In genomic region chr18:79912409-79912991, GRCh38 we compare ENCODE assay signal across 11 cellular contexts. TPM values are rescaled to one million over a fixed set of nuclear protein-coding genes. Genes with fewer than 3 reads are reported as not detected.
DNase-seq lines count a peak whose midpoint lies in the region; ATAC-seq and TF ChIP-seq lines count a peak whose summit lies in the region.
"Had no signal": no experiment of that assay in that cellular context is flagged by ENCODE, and none has a peak within 500 bp of the region (broad histone marks: within the 10 kb centered on the region; RNA-seq: fewer than 3 reads in every experiment).

No MANE protein-coding gene starts in this region.

- POLR2A ChIA-PET in CD4-positive, alpha-beta T cell (lab: Charles Lee): no interaction called here
- POLR2A ChIA-PET in OCI-LY7 (lab: Charles Lee): no interaction called here

- peaks cover 5 to 58% of the 10 kb centered on the region in 2 donors for H3K36me3 ChIP-seq in neuronal stem cell (replicated peaks in 1 of 2; ENCODE audit: control insufficient read depth in 2 of 2, insufficient read depth in 2 of 2, low read length in 2 of 2)
- no peaks in the 10 kb centered on the region for H3K36me3 ChIP-seq in OCI-LY7 (ENCODE audit: insufficient read depth, low read length)
- H3K36me3 ChIP-seq: uterus had no signal

- no peak overlapping the region for H2AFZ ChIP-seq in neuronal stem cell (ENCODE audit: low read length)
- no peak overlapping the region for H2AFZ ChIP-seq in OCI-LY7 (ENCODE audit: low read length)

- H3K79me1 ChIP-seq in neuronal stem cell (ENCODE audit: low read depth, low read length): peaks cover 10% of the 10 kb centered on the region

- no peak overlapping the region for H3K4ac ChIP-seq in neuronal stem cell (ENCODE audit: low read length)

- H3K4me3 ChIP-seq in neuronal stem cell (ENCODE audit: low read length in 2 of 2): no peak overlapping the region
- no peak overlapping the region for H3K4me3 ChIP-seq in OCI-LY7 (ENCODE audit: low read depth, low read length, poor library complexity, severe bottlenecking)
- H3K4me3 ChIP-seq: uterus had no signal

- H3K27ac Mint-ChIP-seq in CD4-positive, alpha-beta T cell: peak overlapping the region; percentile 95
- H3K27ac Mint-ChIP-seq in effector memory CD8-positive, alpha-beta T cell: peak overlapping the region in 1 of 2 donors; percentile 91

- H4K8ac ChIP-seq in neuronal stem cell (ENCODE audit: low read depth, low read length): no peak overlapping the region

- intact Hi-C loops in CD4-positive, alpha-beta T cell (cut with DNase I, micrococcal nuclease): loop anchor here in 1 of 2 experiments (10.0 kb wide), 1 partner anchor 52 kb away; the partner anchor contains the start of gene HSBP1L1
- intact Hi-C loops in OCI-LY7 (cut with micrococcal nuclease; ENCODE audit: unreplicated experiment): no loop called here

- no peak overlapping the region for H3K9ac ChIP-seq in neuronal stem cell (ENCODE audit: low read depth, low read length, poor library complexity)

- no peaks in the 10 kb centered on the region for H3K79me2 ChIP-seq in OCI-LY7 (ENCODE audit: insufficient read depth, low read depth, low read length)

- no CpG with 5 or more reads among the region's 20 CpGs for WGBS in neuronal stem cell (ENCODE audit: extremely low coverage in 2 of 2, insufficient read length in 2 of 2, insufficient replicate concordance in 1 of 2), 2 donors

- H3K27me3 ChIP-seq in CD4-positive, alpha-beta T cell (ENCODE audit: control insufficient read depth, insufficient read depth, low read length): no peaks in the 10 kb centered on the region
- H3K27me3 ChIP-seq in neuronal stem cell (ENCODE audit: control insufficient read depth in 3 of 3, insufficient read depth in 3 of 3, low read depth in 1 of 3, low read length in 3 of 3): no peaks in the 10 kb centered on the region
- no peaks in the 10 kb centered on the region for H3K27me3 ChIP-seq in foreskin keratinocyte
- H3K27me3 ChIP-seq: uterus had no signal

- H3K18ac ChIP-seq in neuronal stem cell (ENCODE audit: low read length): no peak overlapping the region

- H3K9me3 ChIP-seq in CD4-positive, alpha-beta T cell (ENCODE audit: control insufficient read depth, low read length): no peaks in the 10 kb centered on the region
- H3K9me3 ChIP-seq in neuronal stem cell (replicated peaks in 1 of 2; ENCODE audit: control insufficient read depth in 2 of 2, insufficient read depth in 1 of 2, low read depth in 1 of 2, low read length in 2 of 2) (peaks cover 10 to 20% of the 10 kb centered on the region in 2 donors), OCI-LY7 (ENCODE audit: low read length) (no peaks in the 10 kb centered on the region)
- H3K9me3 ChIP-seq: uterus had no signal

- H3K4me2 ChIP-seq in neuronal stem cell (ENCODE audit: insufficient read depth, low read length, poor library complexity, severe bottlenecking) (peak overlapping the region; percentile 40), OCI-LY7 (ENCODE audit: low read length) (no peak overlapping the region)

- H3K14ac ChIP-seq in neuronal stem cell (ENCODE audit: low read length): peak overlapping the region; percentile 98

- H2BK12ac ChIP-seq in neuronal stem cell (ENCODE audit: low read length): no peak overlapping the region

- no peak overlapping the region for H2BK120ac ChIP-seq in neuronal stem cell (ENCODE audit: low read depth, low read length)

- peaks cover 25% of the 10 kb centered on the region for H3K4me1 Mint-ChIP-seq in CD4-positive, alpha-beta T cell (ENCODE audit: low read depth)
- H3K4me1 Mint-ChIP-seq in effector memory CD8-positive, alpha-beta T cell (ENCODE audit: low read depth in 2 of 2): peaks cover 12 to 23% of the 10 kb centered on the region in 2 donors

- peaks cover 0 to 7% of the 10 kb centered on the region in 2 donors for H3K4me1 ChIP-seq in neuronal stem cell (ENCODE audit: control insufficient read depth in 2 of 2, insufficient read depth in 1 of 2, low read depth in 1 of 2, low read length in 2 of 2)
- H3K4me1 ChIP-seq in OCI-LY7 (ENCODE audit: insufficient read depth, low read length, poor library complexity, severe bottlenecking): no peaks in the 10 kb centered on the region
- H3K4me1 ChIP-seq in foreskin keratinocyte: no peaks in the 10 kb centered on the region
- H3K4me1 ChIP-seq: uterus had no signal

- H3K27me3 Mint-ChIP-seq in CD4-positive, alpha-beta T cell: peaks cover 4% of the 10 kb centered on the region
- H3K27me3 Mint-ChIP-seq in effector memory CD8-positive, alpha-beta T cell: no peaks in the 10 kb centered on the region

- peak overlapping the region; percentile 70 for H2AK5ac ChIP-seq in neuronal stem cell (ENCODE audit: low read depth, low read length)

- CTCF ChIA-PET in CD4-positive, alpha-beta T cell (lab: Charles Lee): no interaction called here
- CTCF ChIA-PET in OCI-LY7 (lab: Charles Lee; ENCODE audit: unreplicated experiment): no interaction called here

- ATAC-seq in CD4-positive, alpha-beta T cell (ENCODE audit: poor library complexity): peak; percentile 82
- ATAC-seq in effector memory CD8-positive, alpha-beta T cell (replicated peaks): peak; percentile 56
- no peak for ATAC-seq in foreskin keratinocyte

- H3K4me3 Mint-ChIP-seq in CD4-positive, alpha-beta T cell: peak overlapping the region; percentile 6
- no peak overlapping the region for H3K4me3 Mint-ChIP-seq in effector memory CD8-positive, alpha-beta T cell

- no peak overlapping the region for H2BK15ac ChIP-seq in neuronal stem cell (ENCODE audit: low read length)

- no peaks in the 10 kb centered on the region for H3K9me3 Mint-ChIP-seq in CD4-positive, alpha-beta T cell
- H3K9me3 Mint-ChIP-seq in effector memory CD8-positive, alpha-beta T cell: no peaks in the 10 kb centered on the region

- no TSS peak for BruUV-seq in OCI-LY7 (replicated peaks; lab: Mats Ljungman, UMichigan)

- no peaks in the 10 kb centered on the region for H4K20me1 ChIP-seq in OCI-LY7 (ENCODE audit: insufficient read depth, low read length)

- H2BK5ac ChIP-seq in neuronal stem cell (ENCODE audit: low read length): peak overlapping the region; percentile 75

- H3K27ac ChIP-seq in CD4-positive, alpha-beta T cell (ENCODE audit: low read depth, low read length): no peak overlapping the region
- no peak overlapping the region for H3K27ac ChIP-seq in neuronal stem cell (replicated peaks; ENCODE audit: low read length)
- H3K27ac ChIP-seq in OCI-LY7 (ENCODE audit: low read depth, low read length, poor library complexity, severe bottlenecking): no peak overlapping the region
- no peak overlapping the region for H3K27ac ChIP-seq in foreskin keratinocyte
- H3K27ac ChIP-seq: uterus had no signal

- no peak for TF ChIP-seq CTCF in CD4-positive, alpha-beta T cell (IDR thresholded peaks at IDR 0.05)
- no peak for TF ChIP-seq CTCF in OCI-LY7 (conservative IDR thresholded peaks at IDR 0.05; ENCODE audit: low read length)
- no peak for TF ChIP-seq CTCF in foreskin keratinocyte (conservative IDR thresholded peaks at IDR 0.05)

- H3K9me2 ChIP-seq in OCI-LY7 (ENCODE audit: insufficient read depth, low read length): no peaks in the 10 kb centered on the region

- peaks cover 47% of the 10 kb centered on the region for H3K36me3 Mint-ChIP-seq in CD4-positive, alpha-beta T cell (ENCODE audit: low read depth)
- H3K36me3 Mint-ChIP-seq in effector memory CD8-positive, alpha-beta T cell (ENCODE audit: insufficient read depth): peaks cover 45% of the 10 kb centered on the region

- peak overlapping the region; percentile 60 for H3K23ac ChIP-seq in neuronal stem cell (ENCODE audit: low read depth, low read length, poor library complexity)

- DNase-seq in CD4-positive, alpha-beta T cell: peak in 7 of 10 experiments; percentile 16 to 64 (median 23)
- DNase-seq in activated CD8-positive, alpha-beta memory T cell treated with anti-CD3 and anti-CD28 coated beads for 1 hour (ENCODE audit: extremely low read depth in 1 of 2, low read depth in 1 of 2): peak; percentile 24 to 29
- no peak for DNase-seq in effector memory CD8-positive, alpha-beta T cell
- DNase-seq in neuronal stem cell (ENCODE audit: low spot score) (no peak), OCI-LY7 (ENCODE audit: low spot score) (no peak), foreskin keratinocyte (no peak), LoVo (ENCODE audit: low spot score) (no peak), OCI-M1 (lab: John Stamatoyannopoulos, UW) (no peak)
- DNase-seq: COR-L47, NCI-H524 treated with DMSO at 0.1 percent for 48 hours had no signal

- no peak overlapping the region for H4K91ac ChIP-seq in neuronal stem cell (ENCODE audit: low read depth, low read length, poor library complexity)

RNA-seq across cellular contexts. Expression of gene SLC66A2, which starts 39.0 kb away (rescaled TPM):
- total RNA-seq in CD4-positive, alpha-beta T cell: 10 to 100 TPM; 44.5 to 44.8 TPM
- 19.1 TPM for polyA plus RNA-seq in neuronal stem cell (2013, experiment 1 of 2)
- 18.6 TPM for polyA plus RNA-seq in neuronal stem cell (2013, experiment 2 of 2)
- total RNA-seq in OCI-LY7 (2014; rRNA removed; shearing (Covaris generic)): 14.5 and 16.5 TPM in 2 replicates
- total RNA-seq in OCI-LY7 (2022) (15.1 and 17.9 TPM in 2 replicates), foreskin keratinocyte (32.7 and 33.7 TPM in 2 replicates)
- 35.1 and 36.7 TPM in 2 replicates for polyA plus RNA-seq in foreskin keratinocyte

RNA-seq across cellular contexts. Expression of gene HSBP1L1, which starts 51.9 kb away (rescaled TPM):
- total RNA-seq in CD4-positive, alpha-beta T cell: 10 to 100 TPM; 42.6 to 42.7 TPM
- 2.1 TPM for polyA plus RNA-seq in neuronal stem cell (2013, experiment 1 of 2)
- 2.0 TPM for polyA plus RNA-seq in neuronal stem cell (2013, experiment 2 of 2)
- not detected in 2 replicates for total RNA-seq in OCI-LY7 (2014; rRNA removed; shearing (Covaris generic))
- total RNA-seq in OCI-LY7 (2022) (not detected in 2 replicates), foreskin keratinocyte (23.9 and 26.1 TPM in 2 replicates)
- polyA plus RNA-seq in foreskin keratinocyte: 28.2 and 32.0 TPM in 2 replicates

Comparison
In these comparisons a context has a peak if more than half of its experiments do, and no peak if none do; other contexts are left out.
1. DNase-seq: peak in CD4-positive, alpha-beta T cell (7 of 10) and activated CD8-positive, alpha-beta memory T cell treated with anti-CD3 and anti-CD28 coated beads for 1 hour (2 of 2); none in effector memory CD8-positive, alpha-beta T cell (0 of 3), neuronal stem cell (single experiment), OCI-LY7 (single experiment), foreskin keratinocyte (0 of 2), LoVo (single experiment) and OCI-M1 (single experiment).
2. RNA of gene HSBP1L1, which starts 51.9 kb away (total RNA-seq): 42.6 to 42.7 TPM in CD4-positive, alpha-beta T cell and 23.9 to 26.1 TPM in foreskin keratinocyte; not detected in OCI-LY7; every median in the first group is over 10 times any median in the second.